Comparison of ENCODE assay signal across 15 cellular contexts in genomic region chr18:7084766-7085080, GRCh38. TPM values are rescaled to one million over a fixed set of nuclear protein-coding genes. Genes with fewer than 3 reads are reported as not detected.
DNase-seq lines count a peak whose midpoint lies in the region; ATAC-seq and TF ChIP-seq lines count a peak whose summit lies in the region.
"Had no signal": no experiment of that assay in that cellular context is flagged by ENCODE, and none has a peak within 500 bp of the region (broad histone marks: within the 10 kb centered on the region; RNA-seq: fewer than 3 reads in every experiment).

No MANE protein-coding gene starts in this region.

- peaks cover 5% of the 10 kb centered on the region for H3K4me1 ChIP-seq in vagina

- TF ChIP-seq CTCF in mesothelial cell of epicardium (IDR thresholded peaks at IDR 0.05; ENCODE audit: unreplicated experiment) (no peak), vagina (IDR thresholded peaks at IDR 0.05) (no peak)

- H3K27me3 ChIP-seq in vagina = no peaks in the 10 kb centered on the region

- no peaks in the 10 kb centered on the region for H3K36me3 ChIP-seq in vagina

- DNase-seq in HT1080 (ENCODE audit: low read depth) (peak; percentile 28), dedifferentiated amniotic fluid mesenchymal stem cell (ENCODE audit: extremely low spot score) (peak; percentile 85), mesothelial cell of epicardium (ENCODE audit: low spot score in 2 of 2, unreplicated experiment in 2 of 2) (no peak), vagina (ENCODE audit: extremely low spot score in 2 of 2) (no peak), NCI-H2029 treated with DMSO at 0.1 percent for 48 hours (lab: John Stamatoyannopoulos, UW) (no peak), substantia nigra (lab: John Stamatoyannopoulos, UW) (no peak)
- DNase-seq: amygdala; DMS79 treated with DMSO at 0.1 percent for 48 hours; glutamatergic neuron; KG1; OCI-M1; stimulated activated CD4-positive, alpha-beta T cell treated with anti-CD3 and anti-CD28 coated beads, Interleukin-2, amount 100 ng/mL, for 48 hours had no signal

- no peaks in the 10 kb centered on the region for H3K9me3 Mint-ChIP-seq in mesothelial cell of epicardium

- H3K4me3 Mint-ChIP-seq in mesothelial cell of epicardium = no peak overlapping the region
- H3K4me3 Mint-ChIP-seq: T-helper 2 cell treated with Interferon-gamma antibody and Interleukin-4, amounts not matched to agents 5 μg/mL and 100 μg/mL, for 36 hours had no signal

- peak overlapping the region; percentile 91 for H3K27ac Mint-ChIP-seq in mesothelial cell of epicardium
- H3K27ac Mint-ChIP-seq: T-helper 2 cell treated with Interferon-gamma antibody and Interleukin-4, amounts not matched to agents 5 μg/mL and 100 μg/mL, for 36 hours had no signal

- H3K9me3 ChIP-seq in vagina = no peaks in the 10 kb centered on the region

- H3K27me3 Mint-ChIP-seq in mesothelial cell of epicardium (ENCODE audit: low read depth) = no peaks in the 10 kb centered on the region

- ATAC-seq in HG02981 (IDR thresholded peaks at IDR 0.05; ENCODE audit: unreplicated experiment) = no peak

- H3K36me3 Mint-ChIP-seq in mesothelial cell of epicardium = peaks cover 12% of the 10 kb centered on the region

- TF ChIP-seq POLR2A in vagina (IDR thresholded peaks at IDR 0.05) = no peak

- H3K4me3 ChIP-seq in vagina = no peak overlapping the region

- H3K27ac ChIP-seq in vagina = peak overlapping the region; percentile 63
- H3K27ac ChIP-seq in substantia nigra (ENCODE audit: low read depth, low read length, poor library complexity, severe bottlenecking) = no peak overlapping the region

- peaks cover 35% of the 10 kb centered on the region for H3K4me1 Mint-ChIP-seq in mesothelial cell of epicardium

- intact Hi-C loops in vagina (cut with DNase I) = no loop called here

RNA-seq across cellular contexts. Expression of gene LAMA1, which starts 32.9 kb away (rescaled TPM):
- 12.2 and 12.6 TPM in 2 replicates for total RNA-seq in HT1080 (2014; rRNA removed; shearing (Covaris generic))
- 2.1 and 3.3 TPM in 2 replicates for polyA plus RNA-seq in HT1080 (2015; cell fraction: cytosol; rRNA removed)
- polyA plus RNA-seq in HT1080 (2015; cell fraction: nucleus; rRNA removed) = 17.2 and 18.7 TPM in 2 replicates
- 91.4 to 99.8 TPM (median 93.7 TPM) in 3 replicates for total RNA-seq in mesothelial cell of epicardium
- 1.5 TPM for total RNA-seq in vagina
- total RNA-seq: activated CD8-positive, alpha-beta memory T cell treated with anti-CD3 and anti-CD28 coated beads for 36 hours had no signal

Comparison
In these comparisons a context has a peak if more than half of its experiments do, and no peak if none do; other contexts are left out.
1. DNase-seq: peak in HT1080 (single experiment) and dedifferentiated amniotic fluid mesenchymal stem cell (single experiment); none in mesothelial cell of epicardium (0 of 2), vagina (0 of 2), NCI-H2029 treated with DMSO at 0.1 percent for 48 hours (single experiment) and substantia nigra (0 of 49).